ENCODE assay signal across 17 cellular contexts in genomic region chr7:139370301-139370942, GRCh38. TPM values are rescaled to one million over a fixed set of nuclear protein-coding genes. Genes with fewer than 3 reads are reported as not detected.
DNase-seq lines count a peak whose midpoint lies in the region; ATAC-seq and TF ChIP-seq lines count a peak whose summit lies in the region.
"Had no signal": no experiment of that assay in that cellular context is flagged by ENCODE, and none has a peak within 500 bp of the region (broad histone marks: within the 10 kb centered on the region; RNA-seq: fewer than 3 reads in every experiment).

No MANE protein-coding gene starts in this region.

- H3K27me3 ChIP-seq in cardiac muscle cell (no peaks in the 10 kb centered on the region), right atrium auricular region (no peaks in the 10 kb centered on the region)

- TF ChIP-seq CTCF in cardiac muscle cell (IDR thresholded peaks at IDR 0.05; ENCODE audit: low read depth, low read length) (no peak), right atrium auricular region (IDR thresholded peaks at IDR 0.05) (no peak)

- no peaks in the 10 kb centered on the region for H3K27me3 Mint-ChIP-seq in activated CD8-positive, alpha-beta T cell treated with anti-CD3 and anti-CD28 coated beads, Interleukin-2, amount 10 ng/mL, durations not matched to agents 7 days and 5 days (ENCODE audit: low read depth)
- H3K27me3 Mint-ChIP-seq: activated CD4-positive, alpha-beta T cell treated with anti-CD3 and anti-CD28 coated beads, Interleukin-2, amount 10 ng/mL, durations not matched to agents 24 days and 14 days; dendritic cell treated with granulocyte-macrophage colony-stimulating factor and Interleukin-4, amounts not matched to agents 40 ng/mL and 50 ng/mL, for 4 days had no signal

- peaks cover 39% of the 10 kb centered on the region for H3K36me3 Mint-ChIP-seq in activated CD8-positive, alpha-beta T cell treated with anti-CD3 and anti-CD28 coated beads, Interleukin-2, amount 10 ng/mL, durations not matched to agents 7 days and 5 days (ENCODE audit: low read depth)

- H3K4me3 ChIP-seq in cardiac muscle cell (no peak overlapping the region), right atrium auricular region (no peak overlapping the region)

- H3K4me3 Mint-ChIP-seq in activated CD8-positive, alpha-beta T cell treated with anti-CD3 and anti-CD28 coated beads, Interleukin-2, amount 10 ng/mL, durations not matched to agents 7 days and 5 days = no peak overlapping the region
- H3K4me3 Mint-ChIP-seq: activated CD4-positive, alpha-beta T cell treated with anti-CD3 and anti-CD28 coated beads, Interleukin-2, amount 10 ng/mL, durations not matched to agents 24 days and 14 days; dendritic cell treated with granulocyte-macrophage colony-stimulating factor and Interleukin-4, amounts not matched to agents 40 ng/mL and 50 ng/mL, for 4 days had no signal

- H3K9me3 ChIP-seq in cardiac muscle cell (ENCODE audit: low read depth) = no peaks in the 10 kb centered on the region
- H3K9me3 ChIP-seq in right atrium auricular region = no peaks in the 10 kb centered on the region

- POLR2A ChIA-PET in activated CD8-positive, alpha-beta T cell treated with anti-CD3 and anti-CD28 coated beads, Interleukin-2, amount 10 ng/mL, durations not matched to agents 7 days and 5 days (lab: Charles Lee) = interaction anchor here (0.9 to 1.9 kb wide), 3 partner anchors 10 to 11 kb away, joined by 4 to 11 read pairs (median 4); partner anchors contain the start of gene LUC7L2

- DNase-seq in cardiac muscle cell (ENCODE audit: low read depth in 1 of 2, low spot score in 1 of 2) (no peak), right atrium auricular region (ENCODE audit: low spot score) (no peak), medulla oblongata (ENCODE audit: extremely low spot score) (peak; percentile 45), left lobe of liver (ENCODE audit: low spot score) (no peak), AG08395 (ENCODE audit: low spot score) (no peak), NCI-H2227 treated with DMSO at 0.1 percent for 48 hours (lab: John Stamatoyannopoulos, UW) (no peak)
- DNase-seq in activated CD8-positive, alpha-beta T cell treated with anti-CD3 and anti-CD28 coated beads, Interleukin-2, amount 10 ng/mL, durations not matched to agents 7 days and 5 days = no peak
- DNase-seq: activated CD4-positive, alpha-beta T cell treated with anti-CD3 and anti-CD28 coated beads, Interleukin-2, amount 10 ng/mL, durations not matched to agents 24 days and 14 days; aorta; GDM1; NCI-H1694; nucleus accumbens; stimulated activated CD4-positive, alpha-beta T cell treated with anti-CD3 and anti-CD28 coated beads, Interleukin-2, amount 100 ng/mL, for 48 hours; stimulated activated CD8-positive, alpha-beta memory T cell treated with anti-CD3 and anti-CD28 coated beads, Interleukin-4, amount 100 ng/mL, for 48 hours had no signal

- H3K36me3 ChIP-seq in cardiac muscle cell = peaks cover 10% of the 10 kb centered on the region
- peaks cover 4% of the 10 kb centered on the region for H3K36me3 ChIP-seq in right atrium auricular region

- peaks cover 45% of the 10 kb centered on the region for H3K4me1 Mint-ChIP-seq in activated CD8-positive, alpha-beta T cell treated with anti-CD3 and anti-CD28 coated beads, Interleukin-2, amount 10 ng/mL, durations not matched to agents 7 days and 5 days (ENCODE audit: low read depth)

- peak overlapping the region; percentile 36 for H3K27ac Mint-ChIP-seq in activated CD8-positive, alpha-beta T cell treated with anti-CD3 and anti-CD28 coated beads, Interleukin-2, amount 10 ng/mL, durations not matched to agents 7 days and 5 days
- H3K27ac Mint-ChIP-seq: dendritic cell treated with granulocyte-macrophage colony-stimulating factor and Interleukin-4, amounts not matched to agents 40 ng/mL and 50 ng/mL, for 4 days had no signal

- no peaks in the 10 kb centered on the region for H3K9me3 Mint-ChIP-seq in activated CD8-positive, alpha-beta T cell treated with anti-CD3 and anti-CD28 coated beads, Interleukin-2, amount 10 ng/mL, durations not matched to agents 7 days and 5 days (ENCODE audit: insufficient read depth)
- H3K9me3 Mint-ChIP-seq: activated CD4-positive, alpha-beta T cell treated with anti-CD3 and anti-CD28 coated beads, Interleukin-2, amount 10 ng/mL, durations not matched to agents 24 days and 14 days; dendritic cell treated with granulocyte-macrophage colony-stimulating factor and Interleukin-4, amounts not matched to agents 40 ng/mL and 50 ng/mL, for 4 days had no signal

- CTCF ChIA-PET in activated CD8-positive, alpha-beta T cell treated with anti-CD3 and anti-CD28 coated beads, Interleukin-2, amount 10 ng/mL, durations not matched to agents 7 days and 5 days (lab: Charles Lee) = interaction anchor here (0.5 to 1.4 kb wide), 5 partner anchors 9 to 353 kb away, joined by 3 to 5 read pairs (median 3); no protein-coding TSS in a partner anchor

- H3K27ac ChIP-seq in cardiac muscle cell (peak overlapping the region; percentile 58), right atrium auricular region (no peak overlapping the region)

- ATAC-seq in activated CD8-positive, alpha-beta T cell treated with anti-CD3 and anti-CD28 coated beads, Interleukin-2, amount 10 ng/mL, durations not matched to agents 7 days and 5 days = no peak
- no peak for ATAC-seq in left lobe of liver
- no peak for ATAC-seq in HG03354 (IDR thresholded peaks at IDR 0.05; ENCODE audit: poor library complexity, severe bottlenecking, unreplicated experiment)
- ATAC-seq: Right ventricle myocardium inferior had no signal

- H3K4me1 ChIP-seq in cardiac muscle cell (ENCODE audit: low read depth) (peaks cover 16% of the 10 kb centered on the region), right atrium auricular region (peaks cover 0 to 65% of the 10 kb centered on the region in 2 donors)

RNA-seq across cellular contexts. Expression of gene LUC7L2, which starts 10.7 kb away (rescaled TPM):
- total RNA-seq in cardiac muscle cell = 55.1 and 105 TPM in 2 replicates
- polyA plus RNA-seq in cardiac muscle cell = 87.8 and 109 TPM in 2 replicates
- total RNA-seq in right atrium auricular region = 10 to 100 TPM; 35.0 to 37.2 TPM
- 100 to 1,000 TPM; 126 to 131 TPM for total RNA-seq in activated CD8-positive, alpha-beta T cell treated with anti-CD3 and anti-CD28 coated beads, Interleukin-2, amount 10 ng/mL, durations not matched to agents 7 days and 5 days
- total RNA-seq in left lobe of liver = 48.3 TPM

RNA-seq across cellular contexts. Expression of gene FMC1, which starts 29.3 kb away (rescaled TPM):
- total RNA-seq in cardiac muscle cell (10.9 and 22.5 TPM in 2 replicates), right atrium auricular region (10 to 100 TPM; 20.2 to 45.9 TPM), left lobe of liver (12.1 TPM)
- polyA plus RNA-seq in cardiac muscle cell = 101 and 129 TPM in 2 replicates
- 1 to 10 TPM; 6.4 to 6.7 TPM for total RNA-seq in activated CD8-positive, alpha-beta T cell treated with anti-CD3 and anti-CD28 coated beads, Interleukin-2, amount 10 ng/mL, durations not matched to agents 7 days and 5 days
